8 cellular contexts compared by ENCODE assay signal in genomic region chr4:120921456-120922389, GRCh38. TPM values are rescaled to one million over a fixed set of nuclear protein-coding genes. Genes with fewer than 3 reads are reported as not detected.
A peak's percentile ranks its signal among the peaks of the same experiment; 100 is the strongest.
DNase-seq lines count a peak whose midpoint lies in the region; ATAC-seq and TF ChIP-seq lines count a peak whose summit lies in the region.

No MANE protein-coding gene starts in this region.

- intact Hi-C loops in CD4-positive, alpha-beta memory T cell (cut with micrococcal nuclease) = loop anchor here (10.0 kb wide), 1 partner anchor 273 kb away; no protein-coding TSS in a partner anchor
- intact Hi-C loops in right lobe of liver (cut with DNase I) = no loop called here

- no peak for TF ChIP-seq CTCF in right lobe of liver (IDR thresholded peaks at IDR 0.05)

- H3K4me3 Mint-ChIP-seq in CD4-positive, alpha-beta memory T cell = peak overlapping the region; percentile 82 to 96 (median 90)
- H3K4me3 Mint-ChIP-seq in IgD-negative memory B cell = peak overlapping the region in 3 of 4 donors; percentile 61 to 90 (median 67)
- H3K4me3 Mint-ChIP-seq in effector memory CD8-positive, alpha-beta T cell = peak overlapping the region; percentile 93 to 95

- peak overlapping the region in 6 of 7 donors; percentile 38 to 70 (median 50) for H3K27ac Mint-ChIP-seq in CD4-positive, alpha-beta memory T cell
- peak overlapping the region in 1 of 3 donors; percentile 64 for H3K27ac Mint-ChIP-seq in IgD-negative memory B cell
- H3K27ac Mint-ChIP-seq in effector memory CD8-positive, alpha-beta T cell = peak overlapping the region; percentile 56 to 74

- CTCF ChIA-PET in CD4-positive, alpha-beta memory T cell (lab: Charles Lee; ENCODE audit: partially characterized antibody) = no interaction called here

- no peaks in the 10 kb centered on the region for H3K36me3 ChIP-seq in CD4-positive, alpha-beta memory T cell (ENCODE audit: insufficient read depth, low read length)
- no peaks in the 10 kb centered on the region for H3K36me3 ChIP-seq in right lobe of liver

- H3K27ac ChIP-seq in CD4-positive, alpha-beta memory T cell (ENCODE audit: low read depth, low read length) = no peak overlapping the region
- H3K27ac ChIP-seq in right lobe of liver = peak overlapping the region; percentile 53 to 65 (median 55)

- peaks cover 9% of the 10 kb centered on the region for H3K4me1 ChIP-seq in CD4-positive, alpha-beta memory T cell (ENCODE audit: insufficient read depth, low read length)
- H3K4me1 ChIP-seq in right lobe of liver = no peaks in the 10 kb centered on the region

- WGBS in right lobe of liver (ENCODE audit: insufficient coverage, low coverage, low lambda C conversion rate, missing lambda C conversion rate) = 13% methylated on average over 21 of the region's 53 CpGs

- DNase-seq in CD4-positive, alpha-beta memory T cell = peak in 4 of 5 donors; percentile 2 to 19 (median 8)
- DNase-seq in activated CD4-positive, alpha-beta T cell treated with anti-CD3 and anti-CD28 coated beads, Interleukin-2, amount 50 U/mL, for 24 hours (ENCODE audit: low read depth in 1 of 2, low spot score in 1 of 2) = peak; percentile 19 to 25
- peak; percentile 12 to 13 (median 12) for DNase-seq in effector memory CD8-positive, alpha-beta T cell
- DNase-seq in right lobe of liver = peak; percentile 47 to 63 (median 60)
- DNase-seq in stimulated activated CD4-positive, alpha-beta T cell treated with anti-CD3 and anti-CD28 coated beads, Interleukin-1b, Interleukin-23, amount 100 ng/mL, for 4 hours (ENCODE audit: low read depth in 2 of 2) = peak; percentile 28 to 49

- POLR2A ChIA-PET in CD4-positive, alpha-beta memory T cell (lab: Charles Lee; ENCODE audit: partially characterized antibody) = no interaction called here

- no peaks in the 10 kb centered on the region for H3K9me3 ChIP-seq in CD4-positive, alpha-beta memory T cell (ENCODE audit: control insufficient read depth in 1 of 2, low read length in 2 of 2)
- H3K9me3 ChIP-seq in right lobe of liver = no peaks in the 10 kb centered on the region

- H3K27me3 Mint-ChIP-seq in CD4-positive, alpha-beta memory T cell = peaks cover 15 to 23% of the 10 kb centered on the region in 2 donors
- peaks cover 33% of the 10 kb centered on the region for H3K27me3 Mint-ChIP-seq in IgD-negative memory B cell
- H3K27me3 Mint-ChIP-seq in effector memory CD8-positive, alpha-beta T cell = peaks cover 12 to 32% of the 10 kb centered on the region in 2 donors

- ATAC-seq in effector memory CD8-positive, alpha-beta T cell (replicated peaks) = peak; percentile 65
- peak; percentile 73 to 78 (median 76) for ATAC-seq in right lobe of liver
- ATAC-seq in HG03439 (IDR thresholded peaks at IDR 0.05; ENCODE audit: unreplicated experiment) = no peak
- ATAC-seq in HG02852 (IDR thresholded peaks at IDR 0.05; ENCODE audit: unreplicated experiment) = no peak

- TF ChIP-seq POLR2A in right lobe of liver (IDR thresholded peaks at IDR 0.05) = no peak

- peak overlapping the region in 1 of 2 donors; percentile 49 for H3K4me3 ChIP-seq in CD4-positive, alpha-beta memory T cell (ENCODE audit: low read length in 2 of 2)
- peak overlapping the region; percentile 48 to 55 (median 49) for H3K4me3 ChIP-seq in right lobe of liver

- peaks cover 0 to 1% (median 0%) of the 10 kb centered on the region in 8 donors for H3K9me3 Mint-ChIP-seq in CD4-positive, alpha-beta memory T cell
- peaks cover 0 to 1% (median 1%) of the 10 kb centered on the region in 3 donors for H3K9me3 Mint-ChIP-seq in IgD-negative memory B cell
- H3K9me3 Mint-ChIP-seq in effector memory CD8-positive, alpha-beta T cell = no peaks in the 10 kb centered on the region

- peaks cover 9 to 17% (median 10%) of the 10 kb centered on the region in 4 donors for H3K4me1 Mint-ChIP-seq in CD4-positive, alpha-beta memory T cell
- H3K4me1 Mint-ChIP-seq in IgD-negative memory B cell = peaks cover 0 to 11% (median 5%) of the 10 kb centered on the region in 3 donors
- H3K4me1 Mint-ChIP-seq in effector memory CD8-positive, alpha-beta T cell (ENCODE audit: low read depth in 2 of 2) = peaks cover 6 to 8% of the 10 kb centered on the region in 2 donors

- H3K27me3 ChIP-seq in CD4-positive, alpha-beta memory T cell (ENCODE audit: insufficient read depth, low read length) = no peaks in the 10 kb centered on the region
- peaks cover 0 to 6% of the 10 kb centered on the region in 2 donors for H3K27me3 ChIP-seq in right lobe of liver

- peaks cover 0 to 2% of the 10 kb centered on the region in 2 donors for H3K36me3 Mint-ChIP-seq in CD4-positive, alpha-beta memory T cell
- no peaks in the 10 kb centered on the region for H3K36me3 Mint-ChIP-seq in IgD-negative memory B cell
- H3K36me3 Mint-ChIP-seq in effector memory CD8-positive, alpha-beta T cell (ENCODE audit: insufficient read depth) = no peaks in the 10 kb centered on the region

RNA-seq across cellular contexts. Expression of gene PRDM5, which starts 0.8 kb away (rescaled TPM):
- total RNA-seq in CD4-positive, alpha-beta memory T cell = under 1 TPM; 0.28 to 0.84 TPM
- polyA plus RNA-seq in CD4-positive, alpha-beta memory T cell = under 1 TPM; 0.24 to 0.44 TPM
- not detected for polyA plus RNA-seq in IgD-negative memory B cell
- under 1 TPM; 0.20 to 0.64 (median 0.36) TPM for total RNA-seq in right lobe of liver

Comparison
In these comparisons a context has a peak if more than half of its experiments do, and no peak if none do; other contexts are left out.
1. DNase-seq: peak in every context shown above with its lines; median percentile 60 in right lobe of liver; 38 in stimulated activated CD4-positive, alpha-beta T cell treated with anti-CD3 and anti-CD28 coated beads, Interleukin-1b, Interleukin-23, amount 100 ng/mL, for 4 hours; 22 in activated CD4-positive, alpha-beta T cell treated with anti-CD3 and anti-CD28 coated beads, Interleukin-2, amount 50 U/mL, for 24 hours; 12 in effector memory CD8-positive, alpha-beta T cell; 8 in CD4-positive, alpha-beta memory T cell.
2. ATAC-seq: peak in effector memory CD8-positive, alpha-beta T cell (single experiment) and right lobe of liver (4 of 4); none in HG03439 (single experiment) and HG02852 (single experiment).
3. Peak in every context shown above with its lines, with median percentiles within 50 percentile points of each other: H3K4me3 Mint-ChIP-seq.